11 cellular contexts compared by ENCODE assay signal in the genomic region with DNA sequence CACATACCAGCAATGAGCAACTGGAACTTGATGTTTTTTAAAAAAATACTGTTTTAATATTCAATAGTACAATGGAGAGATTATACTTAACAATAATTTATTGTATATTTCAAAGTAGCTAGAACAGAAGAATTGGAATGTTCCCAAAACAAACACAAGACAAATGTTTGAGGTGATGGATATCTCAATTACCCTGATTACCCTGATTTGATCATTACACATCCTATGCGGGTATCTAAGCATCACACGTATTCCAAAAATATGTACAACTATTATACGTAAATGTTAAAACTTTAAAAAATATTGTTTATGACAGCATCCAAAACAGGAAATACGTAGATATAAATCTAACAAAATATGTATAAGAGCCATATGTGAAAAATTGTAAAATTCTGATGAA.
"Had no signal": no experiment of that assay in that cellular context is flagged by ENCODE, and none has a peak within 500 bp of the region (broad histone marks: within the 10 kb centered on the region; RNA-seq: fewer than 3 reads in every experiment).

No MANE protein-coding gene starts in this region.

- H3K4me1 ChIP-seq: HAP-1 had no signal

- DNase-seq: GM23248, GOT3, H7, H9, HCEC 1CT, HFFc6 had no signal

- H3K4me3 Mint-ChIP-seq: GM23338, H9, HFFc6 had no signal

- ATAC-seq: GM23338, HCT116 had no signal

- H3K4me1 Mint-ChIP-seq: GM23338, H9 had no signal

- H3K9ac ChIP-seq: GM23248 had no signal

- H3K27ac Mint-ChIP-seq: GM23338, H9, HFFc6 had no signal

- H3K4me2 ChIP-seq: GM23338 had no signal

- FAIRE-seq: H1, H54 had no signal

- H3K9me3 ChIP-seq: HAP-1 had no signal

- H3K4me3 ChIP-seq: GM23248, GM23338, HAP-1 had no signal

- H3K27ac ChIP-seq: GM23248 had no signal

- H3K36me3 ChIP-seq: HAP-1 had no signal

- H2AFZ ChIP-seq: GM23248, GM23338 had no signal
